35 cellular contexts compared by ENCODE assay signal in the genomic region with DNA sequence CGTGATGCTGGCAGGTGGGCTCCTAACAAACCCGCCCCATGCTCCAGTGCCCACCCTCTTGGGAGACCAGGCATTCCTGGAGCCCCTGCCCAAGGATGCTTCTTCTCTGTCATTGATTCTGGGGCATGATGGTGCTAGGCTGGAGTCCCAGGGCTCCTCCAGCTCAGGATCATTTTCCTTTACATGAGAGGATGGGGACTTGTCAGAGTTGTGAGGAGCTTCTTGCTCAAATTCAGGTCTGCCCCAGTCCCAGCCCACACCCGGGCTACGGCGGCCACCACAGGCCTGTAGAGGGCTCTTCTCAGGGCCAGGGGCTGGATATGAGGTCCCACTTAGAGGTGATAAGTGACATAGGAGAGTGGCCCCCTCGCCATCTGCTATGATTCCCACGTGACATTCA.
"Had no signal": no experiment of that assay in that cellular context is flagged by ENCODE, and none has a peak within 500 bp of the region (broad histone marks: within the 10 kb centered on the region; RNA-seq: fewer than 3 reads in every experiment).

No MANE protein-coding gene starts in this region.

- ATAC-seq: activated CD8-positive, alpha-beta memory T cell treated with anti-CD3 and anti-CD28 coated beads, Interleukin-2, amount 10 ng/mL, durations not matched to agents 7 days and 5 days; activated T-cell treated with anti-CD3 and anti-CD28 coated beads, Interleukin-2, amount 50 U/mL, for 72 hours; activated T-helper 17 cell treated with anti-CD3 and anti-CD28 coated beads, Interleukin-2, amount 50 U/mL, for 72 hours; Panc1; Right ventricle myocardium inferior had no signal

- H3K36me3 ChIP-seq: brain microvascular endothelial cell, MG63 had no signal

- H3K27ac ChIP-seq: brain microvascular endothelial cell, RWPE1, VCaP had no signal

- DNase-seq: activated B cell treated with CpG ODN at 0.5 μM for 24 hours; activated CD4-positive, alpha-beta memory T cell treated with anti-CD3 and anti-CD28 coated beads for 36 hours; activated CD4-positive, alpha-beta T cell treated with anti-CD3 and anti-CD28 coated beads for 4 hours; activated CD4-positive, alpha-beta T cell treated with anti-CD3 and anti-CD28 coated beads, Interleukin-2, amount 50 U/mL, for 1 hour; activated CD4-positive, CD25-positive, alpha-beta regulatory T cell treated with anti-CD3 and anti-CD28 coated beads, Interleukin-2, amount 50 U/mL, for 72 hours; activated CD8-positive, alpha-beta memory T cell treated with anti-CD3 and anti-CD28 coated beads, Interleukin-2, amount 10 ng/mL, durations not matched to agents 7 days and 5 days; activated effector memory CD4-positive, alpha-beta T cell treated with anti-CD3 and anti-CD28 coated beads, Interleukin-2, amount 50 U/mL, for 16 hours; activated naive CD4-positive, alpha-beta T cell; activated naive CD4-positive, alpha-beta T cell treated with anti-CD3 and anti-CD28 coated beads, Interleukin-2, amount 50 U/mL, for 16 hours; activated naive CD8-positive, alpha-beta T cell treated with anti-CD3 and anti-CD28 coated beads for 36 hours; activated T-cell treated with anti-CD3 and anti-CD28 coated beads, Interleukin-2, amount 50 U/mL, for 1 hour; activated T-cell treated with anti-CD3 and anti-CD28 coated beads, Interleukin-2, amount 50 U/mL, for 72 hours; amniotic stem cell; aorta; brain microvascular endothelial cell; Kasumi-1; KG1; MG63; NCI-H1048; NCI-H1105 treated with DMSO at 0.1 percent for 48 hours; NCI-H1436; NCI-H1694; NCI-H2029; NCI-H345; NCI-H524 treated with DMSO at 0.1 percent for 48 hours; SIG-M5; SW 1271; T-helper 1 cell; T-helper 2 cell; T-helper 9 cell had no signal

- H3K9me3 ChIP-seq: MG63 had no signal

- H3K4me3 ChIP-seq: MG63 had no signal

- H3K27me3 ChIP-seq: brain microvascular endothelial cell, MG63 had no signal
